ENCODE assay signal across 1 cellular context in genomic region chr16:31458835-31459721, GRCh38.
A peak's percentile ranks its signal among the peaks of the same experiment; 100 is the strongest.
TF ChIP-seq lines count a peak whose summit lies in the region.

Gene ARMC5, plus strand, starts transcription at chr16:31459501. Its CDS starts 24 bp downstream, at chr16:31459525.

TF ChIP-seq in K562, 482 proteins besides CTCF, POLR2A, EP300 and RAD21 (continued from another document and continues in another):
- TF ChIP-seq RREB1 (CRISPR knock-in tag; IDR thresholded peaks at IDR 0.05): peak; percentile 91
- no peak for TF ChIP-seq ZNF445 (CRISPR knock-in tag; IDR thresholded peaks at IDR 0.05; ENCODE audit: low read depth)
- TF ChIP-seq FIP1L1 (IDR thresholded peaks at IDR 0.05; ENCODE audit: low read depth, low read length, poor library complexity, severe bottlenecking): peak; percentile 81
- peak; percentile 27 for TF ChIP-seq NEUROD1 (IDR thresholded peaks at IDR 0.05; ENCODE audit: borderline replicate concordance, low read depth, low read length, partially characterized antibody)
- peak; percentile 75; the same call in 1 of the 2 replicates for TF ChIP-seq KAT7 (CRISPR knock-in tag; IDR thresholded peaks at IDR 0.05; ENCODE audit: borderline replicate concordance)
- 0 out of 2 replicates have a peak, but pooled peaks have one; percentile 45 for TF ChIP-seq ZSCAN32 (CRISPR knock-in tag; IDR thresholded peaks at IDR 0.05)
- TF ChIP-seq RFX5 (IDR thresholded peaks at IDR 0.05; ENCODE audit: low read depth, low read length): no peak
- TF ChIP-seq ZNF695 (CRISPR knock-in tag; IDR thresholded peaks at IDR 0.05): no peak
- no peak for TF ChIP-seq NFIX (CRISPR knock-in tag; IDR thresholded peaks at IDR 0.05; ENCODE audit: low read depth)
- peak; percentile 32; the same call in 1 of the 2 replicates for TF ChIP-seq SMARCA4 (IDR thresholded peaks at IDR 0.05)
- TF ChIP-seq CREM (IDR thresholded peaks at IDR 0.05; ENCODE audit: low read depth): peak; percentile 98
- no peak for TF ChIP-seq TCFL5 (CRISPR knock-in tag; conservative IDR thresholded peaks at IDR 0.05)
- TF ChIP-seq ZKSCAN1 (IDR thresholded peaks at IDR 0.05; ENCODE audit: low read depth, low read length): no peak
- TF ChIP-seq SREBF1 (IDR thresholded peaks at IDR 0.05; ENCODE audit: borderline replicate concordance, low read depth, low read length): no peak
- TF ChIP-seq CBFA2T3 (IDR thresholded peaks at IDR 0.05): 0 out of 2 replicates have a peak, but pooled peaks have one; percentile 11
- TF ChIP-seq, protein P1, sequence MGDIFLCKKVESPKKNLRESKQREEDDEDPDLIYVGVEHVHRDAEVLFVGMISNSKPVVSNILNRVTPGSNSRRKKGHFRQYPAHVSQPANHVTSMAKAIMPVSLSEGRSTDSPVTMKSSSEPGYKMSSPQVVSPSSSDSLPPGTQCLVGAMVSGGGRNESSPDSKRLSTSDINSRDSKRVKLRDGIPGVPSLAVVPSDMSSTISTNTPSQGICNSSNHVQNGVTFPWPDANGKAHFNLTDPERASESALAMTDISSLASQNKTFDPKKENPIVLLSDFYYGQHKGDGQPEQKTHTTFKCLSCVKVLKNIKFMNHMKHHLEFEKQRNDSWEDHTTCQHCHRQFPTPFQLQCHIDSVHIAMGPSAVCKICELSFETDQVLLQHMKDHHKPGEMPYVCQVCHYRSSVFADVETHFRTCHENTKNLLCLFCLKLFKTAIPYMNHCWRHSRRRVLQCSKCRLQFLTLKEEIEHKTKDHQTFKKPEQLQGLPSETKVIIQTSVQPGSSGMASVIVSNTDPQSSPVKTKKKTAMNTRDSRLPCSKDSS (IDR thresholded peaks at IDR 0.05; ENCODE audit: low read depth, partially characterized antibody): no peak
- peak; percentile 84; the same call in 1 of the 2 replicates for TF ChIP-seq ZBTB17 (CRISPR knock-in tag; IDR thresholded peaks at IDR 0.05)
- TF ChIP-seq HMG20B (CRISPR knock-in tag; IDR thresholded peaks at IDR 0.05): no peak
- TF ChIP-seq, protein P2, sequence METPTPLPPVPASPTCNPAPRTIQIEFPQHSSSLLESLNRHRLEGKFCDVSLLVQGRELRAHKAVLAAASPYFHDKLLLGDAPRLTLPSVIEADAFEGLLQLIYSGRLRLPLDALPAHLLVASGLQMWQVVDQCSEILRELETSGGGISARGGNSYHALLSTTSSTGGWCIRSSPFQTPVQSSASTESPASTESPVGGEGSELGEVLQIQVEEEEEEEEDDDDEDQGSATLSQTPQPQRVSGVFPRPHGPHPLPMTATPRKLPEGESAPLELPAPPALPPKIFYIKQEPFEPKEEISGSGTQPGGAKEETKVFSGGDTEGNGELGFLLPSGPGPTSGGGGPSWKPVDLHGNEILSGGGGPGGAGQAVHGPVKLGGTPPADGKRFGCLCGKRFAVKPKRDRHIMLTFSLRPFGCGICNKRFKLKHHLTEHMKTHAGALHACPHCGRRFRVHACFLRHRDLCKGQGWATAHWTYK (CRISPR knock-in tag; IDR thresholded peaks at IDR 0.05): peak; percentile 74
- TF ChIP-seq FOXA3 (CRISPR knock-in tag; conservative IDR thresholded peaks at IDR 0.05 in 1 of 2, IDR thresholded peaks at IDR 0.05 in 1 of 2): no peak
- TF ChIP-seq ZNF717 (CRISPR knock-in tag; IDR thresholded peaks at IDR 0.05): no peak
- peak; percentile 91 for TF ChIP-seq ATF6 (CRISPR knock-in tag; IDR thresholded peaks at IDR 0.05)
- TF ChIP-seq MAZ (CRISPR knock-in tag; conservative IDR thresholded peaks at IDR 0.05 in 1 of 2, IDR thresholded peaks at IDR 0.05 in 1 of 2): peak; percentile 77 to 87
- TF ChIP-seq PHF8 (IDR thresholded peaks at IDR 0.05; ENCODE audit: borderline replicate concordance, low read length): peak; percentile 79
- peak; percentile 60; the same call in 1 of the 2 replicates for TF ChIP-seq PML (IDR thresholded peaks at IDR 0.05; ENCODE audit: low read length)
- TF ChIP-seq MTA3 (IDR thresholded peaks at IDR 0.05; ENCODE audit: borderline replicate concordance): peak; percentile 90
- no peak for TF ChIP-seq ZNF347 (CRISPR knock-in tag; IDR thresholded peaks at IDR 0.05; ENCODE audit: low read depth)
- no peak for TF ChIP-seq ZNF318 (IDR thresholded peaks at IDR 0.05; ENCODE audit: borderline replicate concordance in 1 of 2, low read depth in 1 of 2)
- no peak for TF ChIP-seq ZNF175 (CRISPR knock-in tag; IDR thresholded peaks at IDR 0.05; ENCODE audit: low read depth)
- 0 out of 2 replicates have a peak, but pooled peaks have one; percentile 20 for TF ChIP-seq ZNF511 (CRISPR knock-in tag; IDR thresholded peaks at IDR 0.05)
- no peak for TF ChIP-seq ZNF146 (CRISPR knock-in tag; IDR thresholded peaks at IDR 0.05; ENCODE audit: unreplicated experiment)
- peak; percentile 90 for TF ChIP-seq HMGXB4 (CRISPR knock-in tag; IDR thresholded peaks at IDR 0.05)
- TF ChIP-seq, protein P3, sequence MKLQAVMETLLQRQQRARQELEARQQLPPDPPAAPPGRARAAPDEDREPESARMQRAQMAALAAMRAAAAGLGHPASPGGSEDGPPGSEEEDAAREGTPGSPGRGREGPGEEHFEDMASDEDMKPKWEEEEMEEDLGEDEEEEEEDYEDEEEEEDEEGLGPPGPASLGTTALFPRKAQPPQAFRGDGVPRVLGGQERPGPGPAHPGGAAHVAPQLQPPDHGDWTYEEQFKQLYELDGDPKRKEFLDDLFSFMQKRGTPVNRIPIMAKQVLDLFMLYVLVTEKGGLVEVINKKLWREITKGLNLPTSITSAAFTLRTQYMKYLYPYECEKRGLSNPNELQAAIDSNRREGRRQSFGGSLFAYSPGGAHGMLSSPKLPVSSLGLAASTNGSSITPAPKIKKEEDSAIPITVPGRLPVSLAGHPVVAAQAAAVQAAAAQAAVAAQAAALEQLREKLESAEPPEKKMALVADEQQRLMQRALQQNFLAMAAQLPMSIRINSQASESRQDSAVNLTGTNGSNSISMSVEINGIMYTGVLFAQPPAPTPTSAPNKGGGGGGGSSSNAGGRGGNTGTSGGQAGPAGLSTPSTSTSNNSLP (IDR thresholded peaks at IDR 0.05; ENCODE audit: borderline replicate concordance, low read depth, low read length): no peak
- no peak for TF ChIP-seq EWSR1 (IDR thresholded peaks at IDR 0.05; ENCODE audit: borderline replicate concordance, low read depth, partially characterized antibody)
